13 cellular contexts compared by ENCODE assay signal in genomic region chr11:85759915-85760314, GRCh38. TPM values are rescaled to one million over a fixed set of nuclear protein-coding genes. Genes with fewer than 3 reads are reported as not detected.
DNase-seq lines count a peak whose midpoint lies in the region; FAIRE-seq and TF ChIP-seq lines count a peak whose summit lies in the region.
"Had no signal": no experiment of that assay in that cellular context is flagged by ENCODE, and none has a peak within 500 bp of the region (broad histone marks: within the 10 kb centered on the region; RNA-seq: fewer than 3 reads in every experiment).

No MANE protein-coding gene starts in this region.

- TF ChIP-seq EP300 in sigmoid colon (IDR thresholded peaks at IDR 0.05) = no peak

- no peaks in the 10 kb centered on the region for H3K4me1 ChIP-seq in sigmoid colon
- no peaks in the 10 kb centered on the region for H3K4me1 ChIP-seq in adrenal gland (replicated peaks in 1 of 2)

- TF ChIP-seq POLR2A in sigmoid colon (IDR thresholded peaks at IDR 0.05) = no peak
- no peak for TF ChIP-seq POLR2A in adrenal gland (IDR thresholded peaks at IDR 0.05)

- WGBS in sigmoid colon, 2 donors = 82 to 83% methylated on average over 2 of the region's 2 CpGs
- WGBS in adrenal gland, 4 donors = 93 to 100% (median 99%) methylated on average over 2 of the region's 2 CpGs

- no peak for FAIRE-seq in GM19239 (lab: Jason Lieb, UNC)

- H3K4me1 Mint-ChIP-seq in activated T-helper 1 cell treated with anti-CD3 and anti-CD28 coated beads, Interleukin-12 subunit alpha, Interleukin-12 subunit beta, Interleukin-2, Interleukin-4 antibody, amounts not matched to agents 30 ng/mL and 10 ng/mL and 1 ng/mL, durations not matched to agents 14 hours and 24 hours and 36 hours (ENCODE audit: low read depth) = peaks cover 90% of the 10 kb centered on the region

- peaks cover 50% of the 10 kb centered on the region for H3K36me3 Mint-ChIP-seq in activated T-helper 1 cell treated with anti-CD3 and anti-CD28 coated beads, Interleukin-12 subunit alpha, Interleukin-12 subunit beta, Interleukin-2, Interleukin-4 antibody, amounts not matched to agents 30 ng/mL and 10 ng/mL and 1 ng/mL, durations not matched to agents 14 hours and 24 hours and 36 hours (ENCODE audit: low read depth)
- H3K36me3 Mint-ChIP-seq: CD8-positive, alpha-beta T cell had no signal

- no peaks in the 10 kb centered on the region for H3K27me3 Mint-ChIP-seq in activated T-helper 1 cell treated with anti-CD3 and anti-CD28 coated beads, Interleukin-12 subunit alpha, Interleukin-12 subunit beta, Interleukin-2, Interleukin-4 antibody, amounts not matched to agents 30 ng/mL and 10 ng/mL and 1 ng/mL, durations not matched to agents 14 hours and 24 hours and 36 hours (ENCODE audit: insufficient read depth)
- H3K27me3 Mint-ChIP-seq: activated naive CD4-positive, alpha-beta T cell treated with anti-CD3 and anti-CD28 coated beads, Interleukin-2, amount 50 U/mL, for 24 hours; stimulated activated naive CD8-positive, alpha-beta T cell treated with anti-CD3 and anti-CD28 coated beads, Interleukin-15, Interleukin-2, amounts not matched to agents 100 ng/mL and 50 ng/mL, for 24 hours had no signal

- intact Hi-C loops in activated T-helper 1 cell treated with anti-CD3 and anti-CD28 coated beads, Interleukin-12 subunit alpha, Interleukin-12 subunit beta, Interleukin-2, Interleukin-4 antibody, amounts not matched to agents 30 ng/mL and 10 ng/mL and 1 ng/mL, durations not matched to agents 14 hours and 24 hours and 36 hours (cut with micrococcal nuclease) = loop anchor here (5.0 to 10.0 kb wide), 3 partner anchors 685 to 1275 kb away; partner anchors contain the start of gene TMEM135
- intact Hi-C loops in sigmoid colon (cut with DNase I) (no loop called here), adrenal gland (cut with DNase I) (no loop called here)

- H3K27ac ChIP-seq in sigmoid colon = no peak overlapping the region
- no peak overlapping the region for H3K27ac ChIP-seq in adrenal gland
- H3K27ac ChIP-seq: epithelial cell of prostate had no signal

- DNase-seq in AG08395 (ENCODE audit: low spot score) (peak; percentile 82), HK-2 (ENCODE audit: unreplicated experiment) (peak; percentile 25), iris pigment epithelial cell (ENCODE audit: low read depth) (peak; percentile 86), sigmoid colon (no peak), GM19239 (ENCODE audit: insufficient read length, low spot score) (no peak), adrenal gland (no peak)
- no peak for DNase-seq in activated T-helper 1 cell treated with anti-CD3 and anti-CD28 coated beads, Interleukin-12 subunit alpha, Interleukin-12 subunit beta, Interleukin-2, Interleukin-4 antibody, amounts not matched to agents 30 ng/mL and 10 ng/mL and 1 ng/mL, durations not matched to agents 14 hours and 24 hours and 36 hours (ENCODE audit: low spot score)
- DNase-seq in activated CD4-positive, alpha-beta T cell treated with anti-CD3 and anti-CD28 coated beads for 1 hour = no peak
- DNase-seq: activated CD4-positive, CD25-positive, alpha-beta regulatory T cell; CD8-positive, alpha-beta T cell had no signal

- H3K4me3 ChIP-seq in sigmoid colon (no peak overlapping the region), adrenal gland (no peak overlapping the region)

- TF ChIP-seq CTCF in sigmoid colon (IDR thresholded peaks at IDR 0.05) (no peak), adrenal gland (IDR thresholded peaks at IDR 0.05) (no peak)

- H3K36me3 ChIP-seq in sigmoid colon (no peaks in the 10 kb centered on the region), adrenal gland (replicated peaks in 1 of 2) (no peaks in the 10 kb centered on the region)

- no peak overlapping the region for H3K4me3 Mint-ChIP-seq in activated T-helper 1 cell treated with anti-CD3 and anti-CD28 coated beads, Interleukin-12 subunit alpha, Interleukin-12 subunit beta, Interleukin-2, Interleukin-4 antibody, amounts not matched to agents 30 ng/mL and 10 ng/mL and 1 ng/mL, durations not matched to agents 14 hours and 24 hours and 36 hours
- H3K4me3 Mint-ChIP-seq: activated naive CD4-positive, alpha-beta T cell treated with anti-CD3 and anti-CD28 coated beads, Interleukin-2, amount 50 U/mL, for 24 hours; CD8-positive, alpha-beta T cell; stimulated activated naive CD8-positive, alpha-beta T cell treated with anti-CD3 and anti-CD28 coated beads, Interleukin-15, Interleukin-2, amounts not matched to agents 100 ng/mL and 50 ng/mL, for 24 hours had no signal

- H3K27me3 ChIP-seq in sigmoid colon (no peaks in the 10 kb centered on the region), adrenal gland (no peaks in the 10 kb centered on the region)

- H3K9me3 ChIP-seq in sigmoid colon (no peaks in the 10 kb centered on the region), adrenal gland (replicated peaks in 1 of 3) (no peaks in the 10 kb centered on the region)

- H3K9me3 Mint-ChIP-seq in activated T-helper 1 cell treated with anti-CD3 and anti-CD28 coated beads, Interleukin-12 subunit alpha, Interleukin-12 subunit beta, Interleukin-2, Interleukin-4 antibody, amounts not matched to agents 30 ng/mL and 10 ng/mL and 1 ng/mL, durations not matched to agents 14 hours and 24 hours and 36 hours = no peaks in the 10 kb centered on the region
- H3K9me3 Mint-ChIP-seq: activated naive CD4-positive, alpha-beta T cell treated with anti-CD3 and anti-CD28 coated beads, Interleukin-2, amount 50 U/mL, for 24 hours; CD8-positive, alpha-beta T cell; stimulated activated naive CD8-positive, alpha-beta T cell treated with anti-CD3 and anti-CD28 coated beads, Interleukin-15, Interleukin-2, amounts not matched to agents 100 ng/mL and 50 ng/mL, for 24 hours had no signal

- peak overlapping the region; percentile 7 for H3K27ac Mint-ChIP-seq in activated T-helper 1 cell treated with anti-CD3 and anti-CD28 coated beads, Interleukin-12 subunit alpha, Interleukin-12 subunit beta, Interleukin-2, Interleukin-4 antibody, amounts not matched to agents 30 ng/mL and 10 ng/mL and 1 ng/mL, durations not matched to agents 14 hours and 24 hours and 36 hours
- H3K27ac Mint-ChIP-seq: activated naive CD4-positive, alpha-beta T cell treated with anti-CD3 and anti-CD28 coated beads, Interleukin-2, amount 50 U/mL, for 24 hours; CD8-positive, alpha-beta T cell; stimulated activated naive CD8-positive, alpha-beta T cell treated with anti-CD3 and anti-CD28 coated beads, Interleukin-15, Interleukin-2, amounts not matched to agents 100 ng/mL and 50 ng/mL, for 24 hours had no signal

RNA-seq across cellular contexts. Expression of gene SYTL2, which starts 51.0 kb away (rescaled TPM):
- total RNA-seq in activated T-helper 1 cell treated with anti-CD3 and anti-CD28 coated beads, Interleukin-12 subunit alpha, Interleukin-12 subunit beta, Interleukin-2, Interleukin-4 antibody, amounts not matched to agents 30 ng/mL and 10 ng/mL and 1 ng/mL, durations not matched to agents 14 hours and 24 hours and 36 hours = 37.1 and 38.7 TPM in 2 replicates
- 10 to 100 TPM in 2 of 4 donors, 1 to 10 TPM in 2; 9.0 to 30.2 (median 11.9) TPM for total RNA-seq in sigmoid colon
- polyA plus RNA-seq in sigmoid colon = 100 to 1,000 TPM in 1 of 3 donors, 10 to 100 TPM in 2; 41.0 to 104 (median 96.6) TPM
- total RNA-seq in adrenal gland = 10 to 100 TPM in 7 of 8 donors, 1 to 10 TPM in 1; 9.2 to 64.9 (median 19.4) TPM
- 10 to 100 TPM in 2 of 3 donors, 1 to 10 TPM in 1; 8.2 to 21.8 (median 12.1) TPM for polyA plus RNA-seq in adrenal gland

Comparison
In these comparisons a context has a peak if more than half of its experiments do, and no peak if none do; other contexts are left out.
1. DNase-seq: peak in AG08395 (single experiment), HK-2 (single experiment) and iris pigment epithelial cell (single experiment); none in activated T-helper 1 cell treated with anti-CD3 and anti-CD28 coated beads, Interleukin-12 subunit alpha, Interleukin-12 subunit beta, Interleukin-2, Interleukin-4 antibody, amounts not matched to agents 30 ng/mL and 10 ng/mL and 1 ng/mL, durations not matched to agents 14 hours and 24 hours and 36 hours (single experiment), sigmoid colon (single experiment), GM19239 (single experiment), activated CD4-positive, alpha-beta T cell treated with anti-CD3 and anti-CD28 coated beads for 1 hour (single experiment) and adrenal gland (0 of 7).